10 cellular contexts compared by ENCODE assay signal in genomic region chr15:101198820-101199219, GRCh38. TPM values are rescaled to one million over a fixed set of nuclear protein-coding genes. Genes with fewer than 3 reads are reported as not detected.
A peak's percentile ranks its signal among the peaks of the same experiment; 100 is the strongest.
DNase-seq lines count a peak whose midpoint lies in the region; ATAC-seq and TF ChIP-seq lines count a peak whose summit lies in the region.
"Had no signal": no experiment of that assay in that cellular context is flagged by ENCODE, and none has a peak within 500 bp of the region (broad histone marks: within the 10 kb centered on the region; RNA-seq: fewer than 3 reads in every experiment).

No MANE protein-coding gene starts in this region.

- no peak for TF ChIP-seq CTCF in AG10803 (conservative IDR thresholded peaks at IDR 0.05; ENCODE audit: low read length)

- no peak for DNase-seq in AG10803 (ENCODE audit: low read depth)
- peak; percentile 27 for DNase-seq in HS-27A (ENCODE audit: low read depth)
- no peak for DNase-seq in adipocyte (ENCODE audit: low read depth)
- DNase-seq in myocyte (ENCODE audit: low read depth): peak; percentile 70
- no peak for DNase-seq in SW 1271 (lab: John Stamatoyannopoulos, UW)
- no peak for DNase-seq in activated effector memory CD4-positive, alpha-beta T cell treated with anti-CD3 and anti-CD28 coated beads, Interleukin-2, amount 50 U/mL, for 16 hours
- no peak for DNase-seq in mesenteric fat pad (ENCODE audit: low spot score)
- DNase-seq: activated CD4-positive, alpha-beta T cell treated with anti-CD3 and anti-CD28 coated beads for 1 hour; NCI-H2081 treated with DMSO at 0.1 percent for 48 hours had no signal

- H3K4me3 ChIP-seq in AG10803 (ENCODE audit: low read length) (peak overlapping the region; percentile 31), adipocyte (ENCODE audit: low read length) (no peak overlapping the region)

- H3K27me3 ChIP-seq in adipocyte (replicated peaks; ENCODE audit: control insufficient read depth, insufficient read depth, low read length): no peaks in the 10 kb centered on the region

- no peaks in the 10 kb centered on the region for H3K9me3 ChIP-seq in adipocyte (ENCODE audit: control insufficient read depth, low read length)

- peaks cover 45% of the 10 kb centered on the region for H3K4me1 ChIP-seq in adipocyte (ENCODE audit: control insufficient read depth, insufficient read depth, low read length)

- no peaks in the 10 kb centered on the region for H3K36me3 ChIP-seq in adipocyte (ENCODE audit: control insufficient read depth, insufficient read depth, low read length, severe bottlenecking)

- no peak for ATAC-seq in GM18870 (IDR thresholded peaks at IDR 0.05; ENCODE audit: unreplicated experiment)

- peak overlapping the region; percentile 55 for H3K9ac ChIP-seq in adipocyte (ENCODE audit: low read length)

RNA-seq across cellular contexts. Expression of gene CHSY1, which starts 53.0 kb away (rescaled TPM):
- total RNA-seq in myocyte (14.1 and 15.2 TPM in 2 replicates), mesenteric fat pad (53.5 TPM)
- polyA plus RNA-seq in myocyte (2012): 12.4 TPM

Comparison
In these comparisons a context has a peak if more than half of its experiments do, and no peak if none do; other contexts are left out.
1. DNase-seq: peak in HS-27A (single experiment) and myocyte (single experiment); none in AG10803 (single experiment), adipocyte (single experiment), SW 1271 (0 of 2), activated effector memory CD4-positive, alpha-beta T cell treated with anti-CD3 and anti-CD28 coated beads, Interleukin-2, amount 50 U/mL, for 16 hours (single experiment) and mesenteric fat pad (single experiment).